Comparison of ENCODE assay signal across 16 cellular contexts in genomic region chr15:80568298-80568697, GRCh38.
DNase-seq lines count a peak whose midpoint lies in the region; ATAC-seq, FAIRE-seq and TF ChIP-seq lines count a peak whose summit lies in the region.
"Had no signal": no experiment of that assay in that cellular context is flagged by ENCODE, and none has a peak within 500 bp of the region (broad histone marks: within the 10 kb centered on the region; RNA-seq: fewer than 3 reads in every experiment).

No MANE protein-coding gene starts in this region.

- WGBS in mammary epithelial cell (ENCODE audit: low coverage, missing lambda C conversion rate), result 42% methylated on average over 8 of the region's 8 CpGs

- H3K9ac ChIP-seq in mammary epithelial cell (ENCODE audit: insufficient read depth, low read length), result no peak overlapping the region

- no peak overlapping the region for H3K27ac Mint-ChIP-seq in activated T-cell treated with anti-CD3 and anti-CD28 coated beads, Interleukin-2, amount 50 U/mL, for 72 hours
- H3K27ac Mint-ChIP-seq: CD8-positive, alpha-beta T cell; T-cell had no signal

- peak; percentile 49 to 84 for ATAC-seq in activated T-cell treated with anti-CD3 and anti-CD28 coated beads, Interleukin-2, amount 50 U/mL, for 72 hours (replicated peaks in 1 of 2)
- peak; percentile 92 for ATAC-seq in foreskin keratinocyte
- ATAC-seq in upper lobe of right lung, result no peak
- no peak for ATAC-seq in HG02798 (IDR thresholded peaks at IDR 0.05; ENCODE audit: poor library complexity, unreplicated experiment)
- ATAC-seq: activated CD4-positive, CD25-positive, alpha-beta regulatory T cell treated with anti-CD3 and anti-CD28 coated beads, Interleukin-2, amount 50 U/mL, for 24 hours; CD8-positive, alpha-beta T cell; T-cell had no signal

- peak overlapping the region; percentile 10 for H2AFZ ChIP-seq in mammary epithelial cell (ENCODE audit: low read depth, low read length)

- peak; percentile 4 to 10 for DNase-seq in activated T-cell treated with anti-CD3 and anti-CD28 coated beads, Interleukin-2, amount 50 U/mL, for 72 hours
- DNase-seq in activated T-cell treated with anti-CD3 and anti-CD28 coated beads, Interleukin-2, amount 50 U/mL, for 1 hour, result no peak
- DNase-seq in mammary epithelial cell (peak; percentile 51), foreskin keratinocyte (peak; percentile 70 to 82), urothelium cell line (ENCODE audit: low spot score) (no peak), D341Med (ENCODE audit: low spot score) (no peak), upper lobe of right lung (no peak)
- DNase-seq: activated T-cell treated with anti-CD3 and anti-CD28 coated beads, Interleukin-2, amount 50 U/mL, for 4 hours; NCI-H524 treated with DMSO at 0.1 percent for 48 hours had no signal

- H3K4me3 ChIP-seq in mammary epithelial cell (replicated peaks in 1 of 3; ENCODE audit: insufficient read depth in 1 of 3, low read depth in 2 of 3, low read length in 3 of 3), result no peak overlapping the region
- H3K4me3 ChIP-seq in upper lobe of right lung, result no peak overlapping the region
- H3K4me3 ChIP-seq: testis had no signal

- no peaks in the 10 kb centered on the region for H3K9me3 ChIP-seq in mammary epithelial cell (replicated peaks; ENCODE audit: insufficient read depth, low read length)
- no peaks in the 10 kb centered on the region for H3K9me3 ChIP-seq in upper lobe of right lung
- H3K9me3 ChIP-seq: testis had no signal

- no peak overlapping the region for H3K27ac ChIP-seq in mammary epithelial cell (ENCODE audit: insufficient read depth, low read depth, low read length)
- peak overlapping the region; percentile 89 for H3K27ac ChIP-seq in foreskin keratinocyte
- H3K27ac ChIP-seq in upper lobe of right lung, result no peak overlapping the region
- H3K27ac ChIP-seq: HL-60, testis had no signal

- H3K36me3 ChIP-seq in mammary epithelial cell (ENCODE audit: insufficient read depth, low read length) (no peaks in the 10 kb centered on the region), upper lobe of right lung (no peaks in the 10 kb centered on the region)

- intact Hi-C loops in mammary epithelial cell (cut with micrococcal nuclease) (loop anchor here (5.0 kb wide), 1 partner anchor 699 kb away; no protein-coding TSS in a partner anchor), upper lobe of right lung (cut with DNase I) (loop anchor here (5.0 to 10.0 kb wide), 2 partner anchors 93 to 209 kb away; partner anchors contain the start of gene CEMIP)

- TF ChIP-seq CTCF in mammary epithelial cell (conservative IDR thresholded peaks at IDR 0.05 in 1 of 2, IDR thresholded peaks at IDR 0.05 in 1 of 2; ENCODE audit: extremely low read depth in 1 of 2, insufficient read depth in 1 of 2, low read depth in 1 of 2, low read length in 2 of 2) (no peak), foreskin keratinocyte (conservative IDR thresholded peaks at IDR 0.05) (no peak), upper lobe of right lung (IDR thresholded peaks at IDR 0.05) (no peak)

- in situ Hi-C loops in mammary epithelial cell (cut with MboI; ENCODE audit: low sequenced_read_pairs in 2 of 2), result loop anchor here (5.0 to 25.0 kb wide), 6 partner anchors 113 to 694 kb away; partner anchors contain the start of gene CEMIP (in 1 of the 2)

- no TSS peak for BruUV-seq in mammary epithelial cell (replicated peaks; lab: Mats Ljungman, UMichigan)

- H3K9me3 Mint-ChIP-seq in activated T-cell treated with anti-CD3 and anti-CD28 coated beads, Interleukin-2, amount 50 U/mL, for 72 hours, result no peaks in the 10 kb centered on the region
- H3K9me3 Mint-ChIP-seq: activated T-cell treated with anti-CD3 and anti-CD28 coated beads, Interleukin-2, amount 50 U/mL, for 4 hours; CD8-positive, alpha-beta T cell; nephron progenitor cell; T-cell had no signal

- no peaks in the 10 kb centered on the region for H4K20me1 ChIP-seq in mammary epithelial cell (ENCODE audit: insufficient read depth, low read length)

- no peaks in the 10 kb centered on the region for H3K4me1 ChIP-seq in mammary epithelial cell (ENCODE audit: insufficient read depth, low read length)
- H3K4me1 ChIP-seq in foreskin keratinocyte, result no peaks in the 10 kb centered on the region
- no peaks in the 10 kb centered on the region for H3K4me1 ChIP-seq in upper lobe of right lung

- CTCF ChIA-PET in mammary epithelial cell (lab: Charles Lee; ENCODE audit: low non-redundant PET), result interaction anchor here (0.7 to 1.7 kb wide), 5 partner anchors 12 to 1180 kb away, joined by 3 to 33 read pairs (median 4); no protein-coding TSS in a partner anchor

- no peaks in the 10 kb centered on the region for H3K36me3 Mint-ChIP-seq in activated T-cell treated with anti-CD3 and anti-CD28 coated beads, Interleukin-2, amount 50 U/mL, for 72 hours (ENCODE audit: insufficient read depth in 2 of 2)
- H3K36me3 Mint-ChIP-seq: CD8-positive, alpha-beta T cell; T-cell had no signal

- H3K4me3 Mint-ChIP-seq in activated T-cell treated with anti-CD3 and anti-CD28 coated beads, Interleukin-2, amount 50 U/mL, for 72 hours, result no peak overlapping the region
- H3K4me3 Mint-ChIP-seq: activated T-cell treated with anti-CD3 and anti-CD28 coated beads, Interleukin-2, amount 50 U/mL, for 4 hours; CD8-positive, alpha-beta T cell; nephron progenitor cell; T-cell had no signal

- no peaks in the 10 kb centered on the region for H3K4me1 Mint-ChIP-seq in activated T-cell treated with anti-CD3 and anti-CD28 coated beads, Interleukin-2, amount 50 U/mL, for 72 hours (ENCODE audit: low read depth)
- H3K4me1 Mint-ChIP-seq: T-cell had no signal

- H3K27me3 ChIP-seq in mammary epithelial cell (ENCODE audit: insufficient read depth, low read length) (no peaks in the 10 kb centered on the region), foreskin keratinocyte (no peaks in the 10 kb centered on the region), upper lobe of right lung (no peaks in the 10 kb centered on the region)
- H3K27me3 ChIP-seq: testis had no signal

- peak; percentile 5 for FAIRE-seq in urothelium cell line (lab: Jason Lieb, UNC)

- no peaks in the 10 kb centered on the region for H3K79me2 ChIP-seq in mammary epithelial cell (ENCODE audit: insufficient read depth, low read length)

- dilution Hi-C loops in mammary epithelial cell (cut with HindIII; ENCODE audit: low sequenced_read_pairs), result loop anchor here (5.0 to 25.0 kb wide), 2 partner anchors 59 to 219 kb away; partner anchors contain the start of gene CEMIP

- H3K27me3 Mint-ChIP-seq in activated T-cell treated with anti-CD3 and anti-CD28 coated beads, Interleukin-2, amount 50 U/mL, for 72 hours (ENCODE audit: low read depth), result peaks cover 27% of the 10 kb centered on the region

- no peak overlapping the region for H3K4me2 ChIP-seq in mammary epithelial cell (ENCODE audit: insufficient read depth, low read depth, low read length)

Comparison
In these comparisons a context has a peak if more than half of its experiments do, and no peak if none do; other contexts are left out.
1. DNase-seq: peak in activated T-cell treated with anti-CD3 and anti-CD28 coated beads, Interleukin-2, amount 50 U/mL, for 72 hours (2 of 2), mammary epithelial cell (single experiment) and foreskin keratinocyte (2 of 2); none in activated T-cell treated with anti-CD3 and anti-CD28 coated beads, Interleukin-2, amount 50 U/mL, for 1 hour (single experiment), urothelium cell line (single experiment), D341Med (single experiment) and upper lobe of right lung (single experiment).
2. ATAC-seq: peak in activated T-cell treated with anti-CD3 and anti-CD28 coated beads, Interleukin-2, amount 50 U/mL, for 72 hours (2 of 2) and foreskin keratinocyte (single experiment); none in upper lobe of right lung (single experiment) and HG02798 (single experiment).